In the genomic region with DNA sequence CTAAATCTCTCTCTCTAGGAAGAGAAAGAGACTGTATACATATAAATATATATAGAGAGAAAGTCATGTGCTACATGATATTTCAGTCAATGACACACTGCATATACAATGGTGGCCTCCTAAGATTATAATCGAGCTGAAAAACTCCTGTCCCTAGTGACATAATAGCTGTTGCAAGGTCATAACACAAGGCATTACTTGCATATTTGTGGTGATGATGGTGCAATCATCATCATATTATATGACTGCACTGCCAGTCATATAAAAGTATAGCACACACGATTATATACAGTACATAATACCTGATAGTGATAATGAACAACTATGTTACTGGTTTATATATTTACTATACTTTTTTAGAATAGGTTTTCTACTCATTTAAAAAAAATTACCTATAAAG, we compare ENCODE assay signal across 18 cellular contexts.
"Had no signal": no experiment of that assay in that cellular context is flagged by ENCODE, and none has a peak within 500 bp of the region (broad histone marks: within the 10 kb centered on the region; RNA-seq: fewer than 3 reads in every experiment).

No MANE protein-coding gene starts in this region.

- H3K36me3 Mint-ChIP-seq: activated naive CD8-positive, alpha-beta T cell treated with anti-CD3 and anti-CD28 coated beads for 36 hours; natural killer cell had no signal

- H3K27me3 Mint-ChIP-seq: activated CD4-positive, alpha-beta T cell treated with anti-CD3 and anti-CD28 coated beads, Interleukin-2, amount 10 ng/mL, durations not matched to agents 7 days and 5 days; activated naive CD8-positive, alpha-beta T cell treated with anti-CD3 and anti-CD28 coated beads for 36 hours; central memory CD8-positive, alpha-beta T cell; dendritic cell treated with granulocyte-macrophage colony-stimulating factor and Interleukin-4, amounts not matched to agents 40 ng/mL and 50 ng/mL, for 4 days had no signal

- H3K4me1 ChIP-seq: gastrocnemius medialis, heart left ventricle, tibial nerve had no signal

- H3K27me3 ChIP-seq: body of pancreas, gastrocnemius medialis, tibial nerve had no signal

- H3K4me1 Mint-ChIP-seq: activated CD4-positive, alpha-beta T cell treated with anti-CD3 and anti-CD28 coated beads, Interleukin-2, amount 10 ng/mL, durations not matched to agents 7 days and 5 days; activated naive CD8-positive, alpha-beta T cell treated with anti-CD3 and anti-CD28 coated beads for 36 hours; central memory CD8-positive, alpha-beta T cell; natural killer cell had no signal

- H3K9me3 ChIP-seq: body of pancreas, gastrocnemius medialis, tibial nerve had no signal

- H3K4me3 ChIP-seq: body of pancreas, gastrocnemius medialis, heart left ventricle, skin epidermis, tibial nerve had no signal

- H3K36me3 ChIP-seq: gastrocnemius medialis, heart left ventricle, tibial nerve had no signal

- DNase-seq: activated CD4-positive, alpha-beta T cell treated with anti-CD3 and anti-CD28 coated beads, Interleukin-2, amount 10 ng/mL, durations not matched to agents 7 days and 5 days; activated naive CD8-positive, alpha-beta T cell treated with anti-CD3 and anti-CD28 coated beads for 36 hours; amygdala; body of pancreas; effector memory CD4-positive, alpha-beta T cell; gastrocnemius medialis; heart left ventricle; natural killer cell; nucleus accumbens; stimulated activated CD4-positive, alpha-beta T cell treated with anti-CD3 and anti-CD28 coated beads, Interleukin-15, amount 100 ng/mL, for 24 hours; stimulated activated CD4-positive, alpha-beta T cell treated with anti-CD3 and anti-CD28 coated beads, Interleukin-4, amount 100 ng/mL, for 24 hours; stimulated activated naive CD4-positive, alpha-beta T cell; substantia nigra had no signal

- H3K27ac ChIP-seq: body of pancreas, gastrocnemius medialis, heart left ventricle, skin epidermis, tibial nerve had no signal

- H3K4me3 Mint-ChIP-seq: activated CD4-positive, alpha-beta T cell treated with anti-CD3 and anti-CD28 coated beads, Interleukin-2, amount 10 ng/mL, durations not matched to agents 7 days and 5 days; activated naive CD8-positive, alpha-beta T cell treated with anti-CD3 and anti-CD28 coated beads for 36 hours; central memory CD8-positive, alpha-beta T cell; dendritic cell treated with granulocyte-macrophage colony-stimulating factor and Interleukin-4, amounts not matched to agents 40 ng/mL and 50 ng/mL, for 4 days; natural killer cell had no signal

- H3K9me3 Mint-ChIP-seq: central memory CD8-positive, alpha-beta T cell; dendritic cell treated with granulocyte-macrophage colony-stimulating factor and Interleukin-4, amounts not matched to agents 40 ng/mL and 50 ng/mL, for 4 days; natural killer cell had no signal

- FAIRE-seq: islet of Langerhans had no signal

- H3K27ac Mint-ChIP-seq: activated CD4-positive, alpha-beta T cell treated with anti-CD3 and anti-CD28 coated beads, Interleukin-2, amount 10 ng/mL, durations not matched to agents 7 days and 5 days; activated naive CD8-positive, alpha-beta T cell treated with anti-CD3 and anti-CD28 coated beads for 36 hours; dendritic cell treated with granulocyte-macrophage colony-stimulating factor and Interleukin-4, amounts not matched to agents 40 ng/mL and 50 ng/mL, for 4 days; natural killer cell had no signal

- ATAC-seq: body of pancreas, gastrocnemius medialis, heart left ventricle had no signal
